Comparison of ENCODE assay signal across 10 cellular contexts in the genomic region with DNA sequence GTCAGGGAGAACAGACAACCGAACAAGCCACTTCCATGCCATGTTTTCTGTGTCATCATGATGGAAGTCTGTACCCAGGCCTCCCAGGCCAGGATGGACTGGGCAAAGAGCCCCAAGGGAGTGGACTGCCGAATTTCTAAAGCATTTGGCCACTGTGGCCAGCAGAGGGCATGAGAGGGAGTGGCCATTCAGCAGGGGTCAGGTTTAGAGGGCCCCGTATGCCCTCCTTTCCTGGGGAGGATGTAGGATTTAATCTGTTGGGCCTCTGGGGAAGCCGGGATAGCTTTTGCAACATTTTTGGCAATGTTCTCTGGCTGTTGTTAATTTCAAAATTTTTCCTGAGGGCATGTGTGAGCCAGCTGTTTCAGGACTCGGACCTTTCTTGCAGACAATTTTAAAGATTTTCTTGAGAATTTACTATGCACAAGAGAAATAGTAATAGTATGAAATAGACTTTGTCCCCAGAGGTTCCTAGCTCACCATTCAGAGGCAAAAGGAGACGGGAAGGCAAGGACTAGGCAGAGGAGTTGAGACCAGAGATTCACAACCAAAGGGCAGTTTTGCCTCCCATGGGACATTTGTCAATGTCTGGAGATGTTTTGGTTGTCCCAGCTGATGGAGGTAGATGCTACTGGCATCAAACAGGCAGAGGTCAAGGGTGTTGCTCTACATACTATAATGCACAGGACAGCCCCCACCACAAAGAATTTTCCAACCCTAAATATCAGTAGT.
DNase-seq lines count a peak whose midpoint lies in the region; ATAC-seq, FAIRE-seq and TF ChIP-seq lines count a peak whose summit lies in the region.
"Had no signal": no experiment of that assay in that cellular context is flagged by ENCODE, and none has a peak within 500 bp of the region (broad histone marks: within the 10 kb centered on the region; RNA-seq: fewer than 3 reads in every experiment).

No MANE protein-coding gene starts in this region.

- H3K27ac Mint-ChIP-seq in stimulated activated naive CD8-positive, alpha-beta T cell treated with anti-CD3 and anti-CD28 coated beads, Interleukin-15, amount 100 ng/mL, for 72 hours = no peak overlapping the region

- peaks cover 4% of the 10 kb centered on the region for H3K27me3 Mint-ChIP-seq in stimulated activated naive CD8-positive, alpha-beta T cell treated with anti-CD3 and anti-CD28 coated beads, Interleukin-15, amount 100 ng/mL, for 72 hours

- peak; percentile 58 for TF ChIP-seq CTCF in astrocyte of the spinal cord (IDR thresholded peaks at IDR 0.05; ENCODE audit: low read depth, low read length)

- ATAC-seq in stimulated activated naive CD8-positive, alpha-beta T cell treated with anti-CD3 and anti-CD28 coated beads, Interleukin-15, Interleukin-2, amounts not matched to agents 100 U/mL and 50 U/mL, for 24 hours = no peak
- ATAC-seq in stimulated activated naive CD8-positive, alpha-beta T cell treated with anti-CD3 and anti-CD28 coated beads, Interleukin-15, amount 100 ng/mL, for 72 hours = no peak
- ATAC-seq in HG02885 (IDR thresholded peaks at IDR 0.05; ENCODE audit: poor library complexity, unreplicated experiment) = no peak

- FAIRE-seq in GM19239 (lab: Jason Lieb, UNC) = no peak

- H3K4me1 Mint-ChIP-seq in stimulated activated naive CD8-positive, alpha-beta T cell treated with anti-CD3 and anti-CD28 coated beads, Interleukin-15, amount 100 ng/mL, for 72 hours = no peaks in the 10 kb centered on the region

- in situ Hi-C loops in astrocyte of the spinal cord (cut with HindIII; ENCODE audit: low sequenced_read_pairs) = no loop called here

- DNase-seq in stimulated activated naive CD8-positive, alpha-beta T cell treated with anti-CD3 and anti-CD28 coated beads, Interleukin-15, Interleukin-2, amounts not matched to agents 100 U/mL and 50 U/mL, for 24 hours = peak; percentile 10
- DNase-seq in stimulated activated naive CD8-positive, alpha-beta T cell treated with anti-CD3 and anti-CD28 coated beads, Interleukin-15, amount 100 ng/mL, for 72 hours = no peak
- DNase-seq in astrocyte of the spinal cord (ENCODE audit: low read depth, low spot score) (no peak), iPS-NIHi7 (ENCODE audit: extremely low spot score) (peak; percentile 88), MV-4-11 (lab: John Stamatoyannopoulos, UW) (no peak), NCI-H187 (lab: John Stamatoyannopoulos, UW) (no peak), GM19239 (ENCODE audit: insufficient read length, low spot score) (no peak)
- DNase-seq: activated gamma-delta T cell had no signal

- H3K4me3 Mint-ChIP-seq in stimulated activated naive CD8-positive, alpha-beta T cell treated with anti-CD3 and anti-CD28 coated beads, Interleukin-15, amount 100 ng/mL, for 72 hours = no peak overlapping the region

- no peak overlapping the region for H3K4me3 ChIP-seq in astrocyte of the spinal cord (ENCODE audit: low read depth, low read length)
- H3K4me3 ChIP-seq: ovary had no signal

- peaks cover 0 to 5% of the 10 kb centered on the region in 2 donors for H3K9me3 Mint-ChIP-seq in stimulated activated naive CD8-positive, alpha-beta T cell treated with anti-CD3 and anti-CD28 coated beads, Interleukin-15, amount 100 ng/mL, for 72 hours

Comparison
In these comparisons a context has a peak if more than half of its experiments do, and no peak if none do; other contexts are left out.
1. DNase-seq: peak in stimulated activated naive CD8-positive, alpha-beta T cell treated with anti-CD3 and anti-CD28 coated beads, Interleukin-15, Interleukin-2, amounts not matched to agents 100 U/mL and 50 U/mL, for 24 hours (single experiment) and iPS-NIHi7 (single experiment); none in stimulated activated naive CD8-positive, alpha-beta T cell treated with anti-CD3 and anti-CD28 coated beads, Interleukin-15, amount 100 ng/mL, for 72 hours (0 of 2), astrocyte of the spinal cord (single experiment), MV-4-11 (single experiment), NCI-H187 (0 of 2) and GM19239 (single experiment).